Comparison of ENCODE assay signal across 8 cellular contexts in the genomic region with DNA sequence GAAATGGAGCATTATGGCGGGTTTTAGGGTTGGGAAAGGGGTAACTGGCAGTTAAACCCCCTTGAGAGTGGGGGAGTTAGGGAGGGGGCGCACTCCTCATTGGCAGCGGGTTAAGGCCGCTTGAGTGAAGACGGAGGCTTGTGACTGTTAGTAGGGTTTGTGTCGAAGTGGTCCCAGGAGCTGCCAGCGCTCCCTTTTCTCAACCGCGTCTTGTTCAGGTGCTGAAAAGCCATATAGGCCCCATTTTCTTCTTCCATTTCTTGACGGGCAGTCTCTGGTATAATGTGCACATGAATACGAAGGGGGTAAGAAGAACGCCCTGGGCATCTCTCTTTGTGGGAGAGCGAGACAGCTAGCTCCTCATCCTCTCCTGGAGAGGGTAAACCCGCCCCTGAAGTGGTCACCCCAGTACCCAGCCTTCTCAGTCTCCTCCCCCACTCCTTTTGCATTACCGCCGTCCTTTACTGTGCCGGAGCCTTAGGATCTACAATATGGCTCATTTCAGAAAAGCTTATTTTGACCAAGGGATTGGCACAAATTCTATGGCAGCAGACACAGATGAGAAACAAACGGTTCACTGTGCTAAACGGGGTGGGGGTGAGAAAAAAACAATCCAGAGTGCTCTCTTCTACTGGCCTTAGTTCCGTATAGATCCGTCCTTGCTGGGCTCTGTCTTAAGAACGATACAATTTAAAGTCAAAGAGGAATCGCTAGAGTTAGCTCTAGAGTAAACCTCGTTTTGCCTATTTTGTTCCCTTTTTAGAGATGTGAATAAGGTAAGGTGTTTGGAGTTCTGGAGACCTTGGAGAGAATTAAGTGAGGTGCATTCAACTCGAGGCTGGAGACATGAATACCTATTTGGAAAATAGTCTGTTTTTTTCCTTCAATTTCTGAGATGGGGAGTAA. TPM values are rescaled to one million over a fixed set of nuclear protein-coding genes. Genes with fewer than 3 reads are reported as not detected.
DNase-seq lines count a peak whose midpoint lies in the region; ATAC-seq lines count a peak whose summit lies in the region.

No MANE protein-coding gene starts in this region.

- peak overlapping the region; percentile 99 for H3K4me3 ChIP-seq in effector memory CD4-positive, alpha-beta T cell (ENCODE audit: insufficient read depth, low read depth, low read length, poor library complexity, severe bottlenecking)
- peak overlapping the region; percentile 98 to 99 for H3K4me3 ChIP-seq in mesenchymal stem cell (ENCODE audit: insufficient read depth in 1 of 2, low read depth in 1 of 2, low read length in 2 of 2)

- H3K4me1 ChIP-seq in effector memory CD4-positive, alpha-beta T cell (ENCODE audit: control insufficient read depth, insufficient read depth, low read length, poor library complexity, severe bottlenecking), result no peaks in the 10 kb centered on the region
- H3K4me1 ChIP-seq in mesenchymal stem cell (ENCODE audit: control insufficient read depth, insufficient read depth, low read depth, low read length), result no peaks in the 10 kb centered on the region

- ATAC-seq in GM19467 (IDR thresholded peaks at IDR 0.05; ENCODE audit: unreplicated experiment), result no peak

- peak overlapping the region in 1 of 2 experiments; percentile 59 for H3K23ac ChIP-seq in mesenchymal stem cell (ENCODE audit: low read length in 2 of 2)

- DNase-seq in NOMO-1 treated with DMSO at 0.1 percent for 48 hours (lab: John Stamatoyannopoulos, UW; ENCODE audit: unreplicated experiment) (peak; percentile 18), NOMO-1 treated with dmso at 0.1 percent for 144 hours (lab: John Stamatoyannopoulos, UW; ENCODE audit: unreplicated experiment) (no peak), NCI-H2107 treated with DMSO at 0.1 percent for 48 hours (lab: John Stamatoyannopoulos, UW; ENCODE audit: unreplicated experiment) (peak; percentile 79), mesenchymal stem cell (peak; percentile 67)
- peak; percentile 60 to 70 for DNase-seq in activated CD4-positive, alpha-beta T cell treated with anti-CD3 and anti-CD28 coated beads, Interleukin-2, amount 50 U/mL, for 48 hours
- DNase-seq in effector memory CD4-positive, alpha-beta T cell, result peak; percentile 33 to 49 (median 36)
- DNase-seq in stimulated activated CD8-positive, alpha-beta memory T cell treated with anti-CD3 and anti-CD28 coated beads, Interleukin-15, amount 100 ng/mL, for 48 hours (ENCODE audit: low read depth in 2 of 2), result peak; percentile 36 to 38

- peak overlapping the region; percentile 99 to 100 for H3K18ac ChIP-seq in mesenchymal stem cell (ENCODE audit: low read depth in 1 of 2, low read length in 2 of 2)

- no peaks in the 10 kb centered on the region for H3K9me3 ChIP-seq in effector memory CD4-positive, alpha-beta T cell (ENCODE audit: control insufficient read depth, low read length)
- H3K9me3 ChIP-seq in mesenchymal stem cell (ENCODE audit: control insufficient read depth, low read length), result no peaks in the 10 kb centered on the region

- H3K79me1 ChIP-seq in mesenchymal stem cell (replicated peaks; ENCODE audit: low read length, poor library complexity, severe bottlenecking), result no peaks in the 10 kb centered on the region

- under 1% methylated on average over 25 of the region's 25 CpGs for WGBS in mesenchymal stem cell

- peak overlapping the region; percentile 50 for H3K4me2 ChIP-seq in mesenchymal stem cell (ENCODE audit: low read length, poor library complexity, severe bottlenecking)

- H4K8ac ChIP-seq in mesenchymal stem cell (ENCODE audit: low read length), result no peak overlapping the region

- H3K14ac ChIP-seq in mesenchymal stem cell (ENCODE audit: low read length in 2 of 2), result peak overlapping the region in 1 of 2 experiments; percentile 100

- H2BK12ac ChIP-seq in mesenchymal stem cell (ENCODE audit: low read length in 2 of 2), result peak overlapping the region in 1 of 2 experiments; percentile 86

- H3K27ac ChIP-seq in effector memory CD4-positive, alpha-beta T cell (ENCODE audit: insufficient read depth, low read length, poor library complexity, severe bottlenecking), result peak overlapping the region; percentile 100
- H3K27ac ChIP-seq in mesenchymal stem cell (ENCODE audit: low read length, poor library complexity, severe bottlenecking), result peak overlapping the region; percentile 89

- H3K36me3 ChIP-seq in effector memory CD4-positive, alpha-beta T cell (ENCODE audit: control insufficient read depth, insufficient read depth, low read length), result no peaks in the 10 kb centered on the region
- peaks cover 0 to 11% of the 10 kb centered on the region in 2 experiments for H3K36me3 ChIP-seq in mesenchymal stem cell (ENCODE audit: control insufficient read depth in 1 of 2, insufficient read depth in 2 of 2, low read depth in 1 of 2, low read length in 2 of 2)

- H3K27me3 ChIP-seq in effector memory CD4-positive, alpha-beta T cell (replicated peaks; ENCODE audit: control insufficient read depth, insufficient read depth, low read length, poor library complexity, severe bottlenecking), result no peaks in the 10 kb centered on the region
- H3K27me3 ChIP-seq in mesenchymal stem cell (ENCODE audit: control insufficient read depth in 1 of 2, insufficient read depth in 1 of 2, low read length in 2 of 2), result no peaks in the 10 kb centered on the region

- H2BK5ac ChIP-seq in mesenchymal stem cell (ENCODE audit: low read depth, low read length, poor library complexity, severe bottlenecking), result peak overlapping the region; percentile 80

- peak overlapping the region; percentile 0 for H2BK15ac ChIP-seq in mesenchymal stem cell (ENCODE audit: low read depth, poor library complexity, severe bottlenecking)

- H2AK5ac ChIP-seq in mesenchymal stem cell (ENCODE audit: low read length, severe bottlenecking), result peak overlapping the region; percentile 89

- H3K9ac ChIP-seq in mesenchymal stem cell (ENCODE audit: low read length), result peak overlapping the region; percentile 100

- peak overlapping the region; percentile 75 to 97 for H3K4ac ChIP-seq in mesenchymal stem cell (ENCODE audit: low read depth in 1 of 2, low read length in 2 of 2)

- no peak overlapping the region for H2AFZ ChIP-seq in mesenchymal stem cell (ENCODE audit: low read depth, low read length)

- H4K91ac ChIP-seq in mesenchymal stem cell (ENCODE audit: low read length), result no peak overlapping the region

- H2BK120ac ChIP-seq in mesenchymal stem cell (ENCODE audit: low read depth, low read length), result peak overlapping the region; percentile 50

RNA-seq across cellular contexts. Expression of a gene that starts 1.0 kb away (rescaled TPM):
- 37.5 TPM for polyA plus RNA-seq in mesenchymal stem cell (2013, experiment 1 of 2)
- polyA plus RNA-seq in mesenchymal stem cell (2013, experiment 2 of 2), result 35.8 TPM
